15 cellular contexts compared by ENCODE assay signal in the genomic region with DNA sequence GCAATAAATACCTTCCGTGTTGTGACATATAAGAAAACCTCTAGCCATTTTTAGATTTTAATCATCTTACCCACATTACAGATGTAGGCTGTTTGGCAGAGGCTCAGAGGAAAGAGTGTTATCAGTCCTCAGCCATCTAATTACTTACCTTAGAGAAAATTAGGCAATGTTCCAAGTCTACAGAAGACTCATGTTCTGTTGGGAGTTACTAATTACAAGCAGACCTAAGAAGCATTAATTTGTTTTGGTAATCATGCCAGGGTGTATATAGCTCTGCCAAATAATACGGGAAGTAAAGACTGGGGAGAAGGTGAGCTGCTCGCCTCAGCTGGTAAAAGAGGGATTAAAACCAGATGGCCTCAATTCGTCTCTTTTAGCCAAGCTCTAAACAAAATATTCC.
A peak's percentile ranks its signal among the peaks of the same experiment; 100 is the strongest.
DNase-seq lines count a peak whose midpoint lies in the region; ATAC-seq and TF ChIP-seq lines count a peak whose summit lies in the region.
"Had no signal": no experiment of that assay in that cellular context is flagged by ENCODE, and none has a peak within 500 bp of the region (broad histone marks: within the 10 kb centered on the region; RNA-seq: fewer than 3 reads in every experiment).

No MANE protein-coding gene starts in this region.

- H3K4me3 ChIP-seq in DND-41 (ENCODE audit: low read depth in 1 of 2, low read length in 2 of 2): no peak overlapping the region
- H3K4me3 ChIP-seq: prostate gland had no signal

- peaks cover 97% of the 10 kb centered on the region for H3K36me3 Mint-ChIP-seq in CD4-positive, alpha-beta T cell (ENCODE audit: low read depth)

- H3K9me3 Mint-ChIP-seq in CD4-positive, alpha-beta T cell: peaks cover 5% of the 10 kb centered on the region

- 0 out of 2 replicates have a peak overlapping the region, but pooled peaks have one; percentile 6 for H3K9ac ChIP-seq in DND-41 (ENCODE audit: low read depth, low read length)

- POLR2A ChIA-PET in CD4-positive, alpha-beta T cell (lab: Charles Lee): interaction anchor here (0.7 kb wide), 1 partner anchor 80 kb away, joined by 3 read pairs; no protein-coding TSS in a partner anchor

- peaks cover 13% of the 10 kb centered on the region for H3K9me3 ChIP-seq in CD4-positive, alpha-beta T cell (ENCODE audit: control insufficient read depth, low read length)
- H3K9me3 ChIP-seq in DND-41 (ENCODE audit: insufficient read depth, low read length, severe bottlenecking): peaks cover 16% of the 10 kb centered on the region
- H3K9me3 ChIP-seq: prostate gland had no signal

- peaks cover 25% of the 10 kb centered on the region for H3K4me1 Mint-ChIP-seq in CD4-positive, alpha-beta T cell (ENCODE audit: low read depth)

- H2AFZ ChIP-seq in DND-41 (ENCODE audit: low read depth, low read length): no peak overlapping the region

- CTCF ChIA-PET in CD4-positive, alpha-beta T cell (lab: Charles Lee): no interaction called here

- H3K27me3 Mint-ChIP-seq in CD4-positive, alpha-beta T cell: no peaks in the 10 kb centered on the region
- H3K27me3 Mint-ChIP-seq: dendritic cell treated with granulocyte-macrophage colony-stimulating factor and Interleukin-4, amounts not matched to agents 40 ng/mL and 50 ng/mL, for 4 days had no signal

- H3K27ac ChIP-seq in CD4-positive, alpha-beta T cell (ENCODE audit: low read depth, low read length): no peak overlapping the region
- H3K27ac ChIP-seq in DND-41 (ENCODE audit: low read length): peak overlapping the region; percentile 65
- H3K27ac ChIP-seq: prostate gland had no signal

- peaks cover 28% of the 10 kb centered on the region for H3K4me1 ChIP-seq in DND-41 (ENCODE audit: insufficient read depth, low read length)
- H3K4me1 ChIP-seq: prostate gland had no signal

- H3K4me2 ChIP-seq in DND-41 (ENCODE audit: insufficient read depth, low read length): peak overlapping the region; percentile 41

- intact Hi-C loops in CD4-positive, alpha-beta T cell (cut with DNase I, micrococcal nuclease): no loop called here

- H3K36me3 ChIP-seq in DND-41 (ENCODE audit: insufficient read depth, low read length): peaks cover 14% of the 10 kb centered on the region
- H3K36me3 ChIP-seq: prostate gland had no signal

- no peak for TF ChIP-seq CTCF in CD4-positive, alpha-beta T cell (IDR thresholded peaks at IDR 0.05)
- TF ChIP-seq CTCF in DND-41 (IDR thresholded peaks at IDR 0.05; ENCODE audit: borderline replicate concordance, extremely low read depth, low read length, poor library complexity, severe bottlenecking): no peak

- peak overlapping the region; percentile 59 for H3K27ac Mint-ChIP-seq in CD4-positive, alpha-beta T cell
- H3K27ac Mint-ChIP-seq: dendritic cell treated with granulocyte-macrophage colony-stimulating factor and Interleukin-4, amounts not matched to agents 40 ng/mL and 50 ng/mL, for 4 days; HFFc6 had no signal

- no peaks in the 10 kb centered on the region for H3K27me3 ChIP-seq in CD4-positive, alpha-beta T cell (ENCODE audit: control insufficient read depth, insufficient read depth, low read length)
- no peaks in the 10 kb centered on the region for H3K27me3 ChIP-seq in DND-41 (ENCODE audit: insufficient read depth, low read length, poor library complexity)

- peak; percentile 62 for ATAC-seq in CD4-positive, alpha-beta T cell (ENCODE audit: poor library complexity)
- ATAC-seq in DND-41 (ENCODE audit: insufficient read depth, low read depth): peak; percentile 94

- H4K20me1 ChIP-seq in DND-41 (ENCODE audit: insufficient read depth, low read length): no peaks in the 10 kb centered on the region

- peak overlapping the region; percentile 9 for H3K4me3 Mint-ChIP-seq in CD4-positive, alpha-beta T cell
- H3K4me3 Mint-ChIP-seq: dendritic cell treated with granulocyte-macrophage colony-stimulating factor and Interleukin-4, amounts not matched to agents 40 ng/mL and 50 ng/mL, for 4 days; HFFc6 had no signal

- no peak for DNase-seq in CD4-positive, alpha-beta T cell
- peak; percentile 34 for DNase-seq in DND-41
- DNase-seq in NCI-H524 (lab: John Stamatoyannopoulos, UW): peak; percentile 35 to 80
- DNase-seq in cerebellar cortex (ENCODE audit: low spot score): peak; percentile 62
- no peak for DNase-seq in putamen (ENCODE audit: low spot score)
- no peak for DNase-seq in stimulated activated CD4-positive, alpha-beta T cell treated with anti-CD3 and anti-CD28 coated beads, Interleukin-2, amount 100 ng/mL, for 24 hours
- no peak for DNase-seq in activated gamma-delta T cell treated with Interleukin-2 at 50 U/mL for 16 hours
- no peak for DNase-seq in GM03348 (ENCODE audit: low spot score)
- DNase-seq: activated CD4-positive, CD25-positive, alpha-beta regulatory T cell treated with anti-CD3 and anti-CD28 coated beads, Interleukin-2, amount 50 U/mL, for 72 hours; AML-193; aorta; HFFc6; substantia nigra had no signal

- H3K79me2 ChIP-seq in DND-41 (ENCODE audit: insufficient read depth, low read length): no peaks in the 10 kb centered on the region

Comparison
In these comparisons a context has a peak if more than half of its experiments do, and no peak if none do; other contexts are left out.
1. DNase-seq: peak in DND-41 (single experiment), NCI-H524 (2 of 2) and cerebellar cortex (single experiment); none in CD4-positive, alpha-beta T cell (0 of 10), putamen (single experiment), stimulated activated CD4-positive, alpha-beta T cell treated with anti-CD3 and anti-CD28 coated beads, Interleukin-2, amount 100 ng/mL, for 24 hours (0 of 2), activated gamma-delta T cell treated with Interleukin-2 at 50 U/mL for 16 hours (single experiment) and GM03348 (single experiment).